ENCODE assay signal across 1 cellular context in the genomic region with DNA sequence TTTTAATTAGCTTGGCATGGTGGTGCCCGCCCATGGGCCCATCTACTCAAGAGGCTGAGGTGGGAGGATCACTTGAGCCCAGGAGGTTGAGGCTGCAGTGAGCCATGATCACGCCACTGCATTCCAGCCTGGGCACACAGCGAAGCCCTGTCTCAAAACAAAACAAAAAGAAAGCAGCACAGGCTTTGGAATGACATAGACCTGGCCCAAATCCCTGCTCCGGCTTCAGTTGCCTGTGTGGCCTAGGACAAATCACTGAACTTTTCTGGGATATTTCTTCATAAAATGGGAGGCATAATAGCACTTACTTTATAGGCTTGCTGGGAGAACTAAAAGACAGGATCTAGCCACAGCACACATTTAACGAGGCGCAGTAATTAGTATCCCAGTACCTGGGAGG.
TF ChIP-seq lines count a peak whose summit lies in the region.

No MANE protein-coding gene starts in this region.

TF ChIP-seq in endothelial cell of umbilical vein, 7 proteins besides CTCF, POLR2A, EP300 and RAD21:
- no peak for TF ChIP-seq FOS (IDR thresholded peaks at IDR 0.05; ENCODE audit: borderline replicate concordance, insufficient read depth, low read length)
